11 cellular contexts compared by ENCODE assay signal in the genomic region with DNA sequence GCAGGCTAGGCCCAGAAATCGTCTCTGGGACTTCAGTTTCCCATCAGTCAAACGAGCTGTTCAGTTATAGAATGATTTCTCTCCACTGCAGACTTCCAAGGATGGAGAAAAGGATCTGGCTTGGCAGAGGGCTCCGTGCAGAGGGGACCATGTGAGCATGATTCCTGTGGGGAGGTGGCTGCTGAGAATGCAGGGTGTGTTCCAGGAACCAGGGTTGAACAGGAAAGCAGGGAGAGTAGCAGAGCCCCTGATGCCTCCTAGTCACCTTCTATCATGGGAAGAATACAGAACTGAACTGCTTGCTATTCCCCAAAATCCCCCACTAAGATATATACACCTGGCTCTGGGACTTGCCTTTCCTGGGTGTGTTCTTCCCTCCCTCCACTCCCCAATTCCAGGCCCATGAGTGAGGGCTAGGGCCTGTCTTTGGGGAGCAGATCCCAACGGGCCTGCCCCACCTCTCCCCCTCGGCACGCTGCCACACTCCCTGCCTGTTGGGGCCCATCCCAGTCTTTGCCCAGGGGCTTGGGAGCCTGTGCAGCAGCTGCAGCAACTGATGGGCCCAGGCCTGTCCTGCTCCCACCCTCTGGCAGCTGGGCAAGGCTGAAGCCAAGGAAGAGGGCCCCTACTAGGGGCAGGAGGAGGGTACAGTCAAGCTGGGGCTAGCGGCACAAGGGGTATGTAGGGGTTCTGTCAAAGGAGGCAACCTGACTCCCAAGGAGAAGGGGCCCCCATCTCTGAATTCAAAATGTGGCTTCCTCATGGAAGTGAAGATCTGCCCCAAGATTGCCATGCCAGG. TPM values are rescaled to one million over a fixed set of nuclear protein-coding genes. Genes with fewer than 3 reads are reported as not detected.
DNase-seq lines count a peak whose midpoint lies in the region; ATAC-seq, FAIRE-seq and TF ChIP-seq lines count a peak whose summit lies in the region.
"Had no signal": no experiment of that assay in that cellular context is flagged by ENCODE, and none has a peak within 500 bp of the region (broad histone marks: within the 10 kb centered on the region; RNA-seq: fewer than 3 reads in every experiment).

No MANE protein-coding gene starts in this region.

- peak overlapping the region; percentile 75 for H3K4me3 ChIP-seq in GM23248
- peak overlapping the region; percentile 91 for H3K4me3 ChIP-seq in WI38 (ENCODE audit: low read depth, low read length)
- H3K4me3 ChIP-seq in iPS-18a (ENCODE audit: low read length), result peak overlapping the region; percentile 75
- peak overlapping the region; percentile 92 for H3K4me3 ChIP-seq in smooth muscle cell

- H2AFZ ChIP-seq in GM23248 (no peak overlapping the region), smooth muscle cell (ENCODE audit: low read depth) (no peak overlapping the region)

- no peak for DNase-seq in GM23248
- no peak for DNase-seq in smooth muscle cell (lab: John Stamatoyannopoulos, UW; ENCODE audit: unreplicated experiment)
- DNase-seq in frontal cortex (ENCODE audit: low spot score in 2 of 2), result no peak
- DNase-seq in cortex of kidney (lab: John Stamatoyannopoulos, UW), result no peak
- no peak for DNase-seq in HPDE6-E6E7 (ENCODE audit: extremely low spot score)
- DNase-seq: effector CD4-positive, alpha-beta T cell had no signal

- H3F3A ChIP-seq in GM23248 (ENCODE audit: insufficient read depth), result peaks cover 31% of the 10 kb centered on the region
- peaks cover 37% of the 10 kb centered on the region for H3F3A ChIP-seq in smooth muscle cell (ENCODE audit: low read depth)

- H3K27me3 ChIP-seq in GM23248 (replicated peaks; ENCODE audit: insufficient read depth) (no peaks in the 10 kb centered on the region), iPS-18a (ENCODE audit: control insufficient read depth, insufficient read depth, low read length) (peaks cover 4% of the 10 kb centered on the region), smooth muscle cell (ENCODE audit: low read depth) (no peaks in the 10 kb centered on the region)

- peak overlapping the region; percentile 74 for H3K4me2 ChIP-seq in GM23248 (ENCODE audit: unreplicated experiment)
- H3K4me2 ChIP-seq in smooth muscle cell, result peak overlapping the region; percentile 89

- H3K9ac ChIP-seq in GM23248 (0 out of 2 replicates have a peak overlapping the region, but pooled peaks have one; percentile 24), iPS-18a (ENCODE audit: low read length) (peak overlapping the region; percentile 2), smooth muscle cell (ENCODE audit: low read depth) (no peak overlapping the region)

- H3K36me3 ChIP-seq in GM23248 (ENCODE audit: low read depth) (peaks cover 19% of the 10 kb centered on the region; the same call in 1 of the 2 replicates), iPS-18a (ENCODE audit: control insufficient read depth, low read depth, low read length) (peaks cover 41% of the 10 kb centered on the region), smooth muscle cell (ENCODE audit: low read depth) (no peaks in the 10 kb centered on the region)
- H3K36me3 ChIP-seq: neutrophil had no signal

- WGBS in GM23248 (ENCODE audit: low coverage in 1 of 2, low lambda C conversion rate in 2 of 2, missing lambda C conversion rate in 2 of 2), 2 experiments, result 75 to 78% methylated on average over 7 of the region's 7 CpGs
- 72% methylated on average over 7 of the region's 7 CpGs for WGBS in smooth muscle cell (ENCODE audit: low lambda C conversion rate)

- H3K27ac ChIP-seq in GM23248, result peak overlapping the region; percentile 51; the same call in 1 of the 2 replicates
- no peak overlapping the region for H3K27ac ChIP-seq in iPS-18a (ENCODE audit: low read length)
- peak overlapping the region; percentile 92 for H3K27ac ChIP-seq in smooth muscle cell (ENCODE audit: low read depth)
- H3K27ac ChIP-seq: neutrophil had no signal

- H4K20me1 ChIP-seq in GM23248 (ENCODE audit: insufficient read depth) (no peaks in the 10 kb centered on the region), smooth muscle cell (ENCODE audit: low read depth) (peaks cover 15% of the 10 kb centered on the region)

- in situ Hi-C loops in GM23248 (cut with MboI), result no loop called here

- no peaks in the 10 kb centered on the region for H3K9me2 ChIP-seq in GM23248 (ENCODE audit: insufficient read depth)

- FAIRE-seq in frontal cortex (lab: Jason Lieb, UNC), result no peak
- FAIRE-seq: H54 had no signal

- H3K9me3 ChIP-seq in GM23248 (ENCODE audit: low read depth) (no peaks in the 10 kb centered on the region), iPS-18a (ENCODE audit: control insufficient read depth, low read depth, low read length) (no peaks in the 10 kb centered on the region), smooth muscle cell (replicated peaks; ENCODE audit: low read depth) (no peaks in the 10 kb centered on the region)
- H3K9me3 ChIP-seq: neutrophil had no signal

- no peak for ATAC-seq in HG03432 (IDR thresholded peaks at IDR 0.05; ENCODE audit: unreplicated experiment)

- peaks cover 40% of the 10 kb centered on the region for H3K4me1 ChIP-seq in GM23248 (ENCODE audit: insufficient read depth)
- H3K4me1 ChIP-seq in iPS-18a (ENCODE audit: control insufficient read depth, low read depth, low read length), result peaks cover 42% of the 10 kb centered on the region
- H3K4me1 ChIP-seq in smooth muscle cell (ENCODE audit: low read depth), result peaks cover 44% of the 10 kb centered on the region

- H3K79me2 ChIP-seq in GM23248 (ENCODE audit: insufficient read depth) (peaks cover 53% of the 10 kb centered on the region), smooth muscle cell (ENCODE audit: low read depth) (peaks cover 24% of the 10 kb centered on the region)

- TF ChIP-seq CTCF in WI38 (IDR thresholded peaks at IDR 0.05; ENCODE audit: low read depth, low read length) (no peak), smooth muscle cell (IDR thresholded peaks at IDR 0.05; ENCODE audit: borderline replicate concordance, insufficient read depth, poor library complexity, severe bottlenecking) (no peak)

RNA-seq across cellular contexts. Expression of a gene that starts 3.3 kb away (rescaled TPM):
- total RNA-seq in GM23248 (2014; rRNA removed; shearing (Covaris generic)), result 62.7 and 70.7 TPM in 2 replicates
- 17.8 and 19.3 TPM in 2 replicates for polyA plus RNA-seq in GM23248 (2016; fragmentation: Nextera tagmentation; extraction: Ambion mirVana)
- total RNA-seq in smooth muscle cell, result 20.7 and 21.2 TPM in 2 replicates
- 19.8 and 23.8 TPM in 2 replicates for polyA plus RNA-seq in smooth muscle cell
- 4.5 TPM for total RNA-seq in frontal cortex

RNA-seq across cellular contexts. Expression of a gene that starts 22.2 kb away (rescaled TPM):
- total RNA-seq in GM23248 (2014; rRNA removed; shearing (Covaris generic)), result 29.0 and 35.0 TPM in 2 replicates
- polyA plus RNA-seq in GM23248 (2016; fragmentation: Nextera tagmentation; extraction: Ambion mirVana) (14.1 and 14.5 TPM in 2 replicates), smooth muscle cell (15.6 and 19.1 TPM in 2 replicates)
- total RNA-seq in smooth muscle cell (15.6 and 30.2 TPM in 2 replicates), frontal cortex (23.2 TPM)

RNA-seq across cellular contexts. Expression of a gene that starts 30.9 kb away (rescaled TPM):
- total RNA-seq in GM23248 (2014; rRNA removed; shearing (Covaris generic)), result 7.1 and 11.4 TPM in 2 replicates
- polyA plus RNA-seq in GM23248 (2016; fragmentation: Nextera tagmentation; extraction: Ambion mirVana) (2.2 and 3.4 TPM in 2 replicates), smooth muscle cell (6.7 and 8.4 TPM in 2 replicates)
- total RNA-seq in smooth muscle cell (10.2 and 11.9 TPM in 2 replicates), frontal cortex (4.5 TPM)

RNA-seq across cellular contexts. Expression of a gene that starts 49.9 kb away (rescaled TPM):
- 42.2 and 61.0 TPM in 2 replicates for total RNA-seq in GM23248 (2014; rRNA removed; shearing (Covaris generic))
- polyA plus RNA-seq in GM23248 (2016; fragmentation: Nextera tagmentation; extraction: Ambion mirVana) (80.1 and 84.1 TPM in 2 replicates), smooth muscle cell (80.0 and 82.1 TPM in 2 replicates)
- total RNA-seq in smooth muscle cell (50.3 and 81.2 TPM in 2 replicates), frontal cortex (61.1 TPM)

RNA-seq across cellular contexts. Expression of a gene that starts 55.6 kb away (rescaled TPM):
- total RNA-seq in GM23248 (2014; rRNA removed; shearing (Covaris generic)), result 217 and 263 TPM in 2 replicates
- polyA plus RNA-seq in GM23248 (2016; fragmentation: Nextera tagmentation; extraction: Ambion mirVana) (274 and 277 TPM in 2 replicates), smooth muscle cell (372 and 374 TPM in 2 replicates)
- total RNA-seq in smooth muscle cell (161 and 183 TPM in 2 replicates), frontal cortex (194 TPM)
